In genomic region chr18:55236150-55236931, GRCh38 we compare ENCODE assay signal across 12 cellular contexts.
DNase-seq lines count a peak whose midpoint lies in the region; ATAC-seq and TF ChIP-seq lines count a peak whose summit lies in the region.
"Had no signal": no experiment of that assay in that cellular context is flagged by ENCODE, and none has a peak within 500 bp of the region (broad histone marks: within the 10 kb centered on the region; RNA-seq: fewer than 3 reads in every experiment).

No MANE protein-coding gene starts in this region.

- no peaks in the 10 kb centered on the region for H3K27me3 ChIP-seq in OCI-LY3 (ENCODE audit: low read depth, low read length)
- no peaks in the 10 kb centered on the region for H3K27me3 ChIP-seq in osteoblast (ENCODE audit: insufficient read depth, low read length)

- intact Hi-C loops in MCF 10A (cut with micrococcal nuclease): loop anchor here (10.0 kb wide), 1 partner anchor 88 kb away; no protein-coding TSS in a partner anchor

- H3K4me3 Mint-ChIP-seq in naive B cell: no peak overlapping the region
- no peak overlapping the region for H3K4me3 Mint-ChIP-seq in MCF 10A (ENCODE audit: unreplicated experiment)
- H3K4me3 Mint-ChIP-seq: activated CD4-positive, alpha-beta T cell treated with anti-CD3 and anti-CD28 coated beads for 36 hours; effector memory CD8-positive, alpha-beta T cell; naive thymus-derived CD8-positive, alpha-beta T cell had no signal

- peak overlapping the region; percentile 70 for H3K9ac ChIP-seq in OCI-LY3 (ENCODE audit: low read length)

- H3K4me1 Mint-ChIP-seq in naive B cell: peaks cover 10 to 27% (median 15%) of the 10 kb centered on the region in 3 donors
- peaks cover 5% of the 10 kb centered on the region for H3K4me1 Mint-ChIP-seq in MCF 10A (ENCODE audit: insufficient read depth, unreplicated experiment)

- TF ChIP-seq CTCF in OCI-LY3 (IDR thresholded peaks at IDR 0.05; ENCODE audit: low read depth, low read length) (no peak), osteoblast (IDR thresholded peaks at IDR 0.05; ENCODE audit: extremely low read depth, low read depth, low read length) (no peak), MCF 10A (IDR thresholded peaks at IDR 0.05; ENCODE audit: unreplicated experiment) (no peak)

- H3K36me3 Mint-ChIP-seq in naive B cell (peaks cover 4 to 24% of the 10 kb centered on the region in 2 donors), MCF 10A (ENCODE audit: insufficient read depth, unreplicated experiment) (no peaks in the 10 kb centered on the region)
- H3K36me3 Mint-ChIP-seq: naive thymus-derived CD8-positive, alpha-beta T cell had no signal

- H3K79me2 ChIP-seq in OCI-LY3 (ENCODE audit: low read length) (peaks cover 94% of the 10 kb centered on the region), osteoblast (ENCODE audit: insufficient read depth, low read length) (no peaks in the 10 kb centered on the region)

- POLR2A ChIA-PET in MCF 10A (lab: Yijun Ruan, JAX): interaction anchor here (0.6 kb wide), 1 partner anchor 187 kb away, joined by 3 read pairs; no protein-coding TSS in a partner anchor

- DNase-seq in naive B cell (no peak), osteoblast (ENCODE audit: insufficient read length, low spot score, missing footprints) (no peak), DMS114 treated with DMSO at 0.1 percent for 48 hours (lab: John Stamatoyannopoulos, UW; ENCODE audit: unreplicated experiment) (no peak), kidney tubule cell (ENCODE audit: low spot score) (no peak), MCF 10A (ENCODE audit: unreplicated experiment) (no peak)
- DNase-seq: activated CD4-positive, alpha-beta T cell treated with anti-CD3 and anti-CD28 coated beads for 36 hours; effector memory CD8-positive, alpha-beta T cell; naive thymus-derived CD8-positive, alpha-beta T cell; NCI-H345 had no signal

- ATAC-seq in GM19043 (IDR thresholded peaks at IDR 0.05; ENCODE audit: low read depth, unreplicated experiment) (peak; percentile 41), HG02870 (IDR thresholded peaks at IDR 0.05; ENCODE audit: unreplicated experiment) (peak; percentile 50), naive B cell (ENCODE audit: low read depth in 2 of 2) (peak in 1 of 2 donors; percentile 41)
- ATAC-seq: activated CD4-positive, alpha-beta T cell treated with anti-CD3 and anti-CD28 coated beads for 36 hours; effector memory CD8-positive, alpha-beta T cell; naive thymus-derived CD8-positive, alpha-beta T cell had no signal

- H4K20me1 ChIP-seq in OCI-LY3 (ENCODE audit: insufficient read depth, low read length): no peaks in the 10 kb centered on the region
- H4K20me1 ChIP-seq in osteoblast (ENCODE audit: insufficient read depth, low read length): peaks cover 3% of the 10 kb centered on the region

- H3K27me3 Mint-ChIP-seq in naive B cell (no peaks in the 10 kb centered on the region), MCF 10A (ENCODE audit: insufficient read depth, unreplicated experiment) (no peaks in the 10 kb centered on the region)
- H3K27me3 Mint-ChIP-seq: activated CD4-positive, alpha-beta T cell treated with anti-CD3 and anti-CD28 coated beads for 36 hours; effector memory CD8-positive, alpha-beta T cell; naive thymus-derived CD8-positive, alpha-beta T cell had no signal

- no peak overlapping the region for H2AFZ ChIP-seq in OCI-LY3 (ENCODE audit: low read depth, low read length)
- H2AFZ ChIP-seq in osteoblast (ENCODE audit: low read length): no peak overlapping the region

- H3K27ac ChIP-seq in OCI-LY3 (ENCODE audit: low read length) (peak overlapping the region; percentile 86), osteoblast (ENCODE audit: low read depth, low read length) (no peak overlapping the region)

- H3K4me2 ChIP-seq in OCI-LY3 (ENCODE audit: low read length) (peak overlapping the region; percentile 37), osteoblast (ENCODE audit: insufficient read depth, low read length) (no peak overlapping the region)

- BruUV-seq in MCF 10A (replicated peaks; lab: Mats Ljungman, UMichigan): no TSS peak

- CTCF ChIA-PET in MCF 10A (lab: Yijun Ruan, JAX): interaction anchor here (0.6 to 3.1 kb wide), 2 partner anchors 21 to 1338 kb away, joined by 3 to 80 read pairs; no protein-coding TSS in a partner anchor

- H3K9me3 Mint-ChIP-seq in naive B cell: no peaks in the 10 kb centered on the region
- H3K9me3 Mint-ChIP-seq in MCF 10A (ENCODE audit: unreplicated experiment): no peaks in the 10 kb centered on the region
- H3K9me3 Mint-ChIP-seq: effector memory CD8-positive, alpha-beta T cell; naive thymus-derived CD8-positive, alpha-beta T cell had no signal

- peak overlapping the region; percentile 15 to 87 (median 63) for H3K27ac Mint-ChIP-seq in naive B cell
- no peak overlapping the region for H3K27ac Mint-ChIP-seq in MCF 10A (ENCODE audit: low read depth, unreplicated experiment)
- H3K27ac Mint-ChIP-seq: activated CD4-positive, alpha-beta T cell treated with anti-CD3 and anti-CD28 coated beads for 36 hours; effector memory CD8-positive, alpha-beta T cell; naive thymus-derived CD8-positive, alpha-beta T cell had no signal

- H3K36me3 ChIP-seq in OCI-LY3 (replicated peaks; ENCODE audit: low read depth, low read length) (peaks cover 81% of the 10 kb centered on the region), osteoblast (ENCODE audit: insufficient read depth, low read length) (peaks cover 19% of the 10 kb centered on the region)

- H3K4me1 ChIP-seq in OCI-LY3 (ENCODE audit: low read length) (peaks cover 93% of the 10 kb centered on the region), osteoblast (ENCODE audit: insufficient read depth, low read length) (peaks cover 15% of the 10 kb centered on the region)

- H3K4me3 ChIP-seq in OCI-LY3 (ENCODE audit: low read length) (0 out of 2 replicates have a peak overlapping the region, but pooled peaks have one; percentile 1), osteoblast (ENCODE audit: insufficient read depth, low read length) (no peak overlapping the region)

- H3K9me3 ChIP-seq in OCI-LY3 (ENCODE audit: insufficient read depth, low read length): no peaks in the 10 kb centered on the region
- H3K9me3 ChIP-seq in osteoblast (ENCODE audit: low read depth, low read length): no peaks in the 10 kb centered on the region
